Comparison of ENCODE assay signal across 2 cellular contexts in genomic region chr14:103121846-103122577, GRCh38.
TF ChIP-seq lines count a peak whose summit lies in the region.

No MANE protein-coding gene starts in this region.

TF ChIP-seq in A549, 52 proteins besides CTCF, POLR2A, EP300 and RAD21 (continues in another document):
- TF ChIP-seq NR3C1 (IDR thresholded peaks at IDR 0.05) (no peak), FOSB (CRISPR knock-in tag; IDR thresholded peaks at IDR 0.05) (peak; percentile 68), PBX3 (IDR thresholded peaks at IDR 0.05) (peak; percentile 97), BCL3 (IDR thresholded peaks at IDR 0.05) (peak; percentile 22; the same call in 1 of the 3 replicates), FOSL2 (IDR thresholded peaks at IDR 0.05) (no peak), FOSL2 (CRISPR knock-in tag; IDR thresholded peaks at IDR 0.05) (peak; percentile 14; the same call in 1 of the 2 replicates), BHLHE40 (IDR thresholded peaks at IDR 0.05; ENCODE audit: low read depth, low read length) (no peak), ZC3H11A (IDR thresholded peaks at IDR 0.05) (no peak), SMC3 (IDR thresholded peaks at IDR 0.05) (peak; percentile 28), MAZ (IDR thresholded peaks at IDR 0.05; ENCODE audit: borderline replicate concordance, low read depth, low read length) (no peak; the same call in 1 of the 2 replicates), POLR2AphosphoS2 (conservative IDR thresholded peaks at IDR 0.05; ENCODE audit: low read length) (no peak), MAX (IDR thresholded peaks at IDR 0.05) (peak; percentile 69; the same call in 1 of the 2 replicates), E2F6 (IDR thresholded peaks at IDR 0.05; ENCODE audit: borderline replicate concordance, low read depth) (peak; percentile 17; the same call in 1 of the 2 replicates), HOXA7 (CRISPR knock-in tag; IDR thresholded peaks at IDR 0.05) (peak; percentile 49; the same call in 1 of the 2 replicates), EHF (CRISPR knock-in tag; IDR thresholded peaks at IDR 0.05) (no peak), HOXB5 (CRISPR knock-in tag; IDR thresholded peaks at IDR 0.05) (peak; percentile 100), ZNF302 (CRISPR knock-in tag; IDR thresholded peaks at IDR 0.05) (no peak), NPAS2 (CRISPR knock-in tag; IDR thresholded peaks at IDR 0.05; ENCODE audit: borderline replicate concordance) (no peak), FOXS1 (CRISPR knock-in tag; IDR thresholded peaks at IDR 0.05) (no peak), KDM5A (IDR thresholded peaks at IDR 0.05) (no peak), RNF2 (IDR thresholded peaks at IDR 0.05; ENCODE audit: borderline replicate concordance, low read depth) (no peak), CBX8 (IDR thresholded peaks at IDR 0.05) (no peak), GATA3 (IDR thresholded peaks at IDR 0.05; ENCODE audit: borderline replicate concordance) (peak; percentile 78), ATOH8 (CRISPR knock-in tag; IDR thresholded peaks at IDR 0.05; ENCODE audit: low read depth) (no peak), MAFK (IDR thresholded peaks at IDR 0.05; ENCODE audit: partially characterized antibody) (no peak), CHD2 (IDR thresholded peaks at IDR 0.05; ENCODE audit: low read length, partially characterized antibody) (no peak), NFE2L2 (conservative IDR thresholded peaks at IDR 0.05; ENCODE audit: low read length) (no peak), RCOR1 (IDR thresholded peaks at IDR 0.05; ENCODE audit: low read depth, low read length) (no peak), ELK1 (IDR thresholded peaks at IDR 0.05; ENCODE audit: low read depth, low read length) (no peak), HDAC2 (IDR thresholded peaks at IDR 0.05) (no peak), RFX5 (IDR thresholded peaks at IDR 0.05) (0 out of 2 replicates have a peak, but pooled peaks have one; percentile 40), CHD4 (IDR thresholded peaks at IDR 0.05; ENCODE audit: borderline replicate concordance) (no peak), SREBF2 (IDR thresholded peaks at IDR 0.05) (no peak), JUN (IDR thresholded peaks at IDR 0.05) (peak; percentile 74 to 77), TP53 (CRISPR knock-in tag; IDR thresholded peaks at IDR 0.05) (no peak), HEYL (CRISPR knock-in tag; IDR thresholded peaks at IDR 0.05) (no peak), JUNB (IDR thresholded peaks at IDR 0.05) (peak; percentile 49; the same call in 1 of the 2 replicates), ZFP36 (IDR thresholded peaks at IDR 0.05; ENCODE audit: borderline replicate concordance, partially characterized antibody) (no peak), EHMT2 (IDR thresholded peaks at IDR 0.05; ENCODE audit: low read depth) (no peak)

TF ChIP-seq in H1, 55 proteins besides CTCF, POLR2A, EP300 and RAD21:
- TF ChIP-seq NRF1 (IDR thresholded peaks at IDR 0.05; ENCODE audit: low read depth, low read length) (no peak), POLR2AphosphoS5 (IDR thresholded peaks at IDR 0.05; ENCODE audit: low read depth, low read length) (no peak), BCL11A (IDR thresholded peaks at IDR 0.05; ENCODE audit: low read depth in 2 of 2, low read length in 2 of 2) (no peak), CEBPB (IDR thresholded peaks at IDR 0.05; ENCODE audit: low read depth, low read length) (peak; percentile 64; the same call in 1 of the 2 replicates), SUZ12 (IDR thresholded peaks at IDR 0.05; ENCODE audit: low read length) (peak; percentile 6; the same call in 1 of the 2 replicates), FOSL1 (IDR thresholded peaks at IDR 0.05; ENCODE audit: insufficient read depth, low read depth, low read length) (no peak), ASH2L (IDR thresholded peaks at IDR 0.05; ENCODE audit: low read length) (peak; percentile 43), MAX (IDR thresholded peaks at IDR 0.05) (0 out of 2 replicates have a peak, but pooled peaks have one; percentile 4), JUND (IDR thresholded peaks at IDR 0.05; ENCODE audit: low read length) (no peak)
